1 cellular context compared by ENCODE assay signal in the genomic region with DNA sequence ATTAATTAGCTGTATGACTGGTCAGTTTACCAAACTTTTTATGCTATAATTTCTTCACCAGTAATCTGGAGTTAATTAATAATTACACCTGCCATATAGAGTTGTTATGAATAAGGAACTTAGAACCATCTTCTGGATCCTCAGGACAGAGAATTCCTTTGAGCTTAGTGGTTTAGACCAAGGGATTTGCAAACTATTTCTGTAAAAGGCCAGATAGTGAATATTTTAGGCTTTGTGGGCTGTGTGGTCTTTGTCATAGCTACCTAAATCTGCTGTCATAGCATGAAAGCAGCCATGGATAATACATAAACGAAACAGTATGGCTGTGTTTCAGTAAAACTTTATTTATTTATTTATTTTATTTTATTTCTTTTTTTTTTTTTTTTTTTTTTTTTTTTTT.
TF ChIP-seq lines count a peak whose summit lies in the region.

No MANE protein-coding gene starts in this region.

TF ChIP-seq in K562, 482 proteins besides CTCF, POLR2A, EP300 and RAD21:
- no peak for TF ChIP-seq STAT5A (IDR thresholded peaks at IDR 0.05; ENCODE audit: borderline replicate concordance, low read length)
- TF ChIP-seq, protein P1, sequence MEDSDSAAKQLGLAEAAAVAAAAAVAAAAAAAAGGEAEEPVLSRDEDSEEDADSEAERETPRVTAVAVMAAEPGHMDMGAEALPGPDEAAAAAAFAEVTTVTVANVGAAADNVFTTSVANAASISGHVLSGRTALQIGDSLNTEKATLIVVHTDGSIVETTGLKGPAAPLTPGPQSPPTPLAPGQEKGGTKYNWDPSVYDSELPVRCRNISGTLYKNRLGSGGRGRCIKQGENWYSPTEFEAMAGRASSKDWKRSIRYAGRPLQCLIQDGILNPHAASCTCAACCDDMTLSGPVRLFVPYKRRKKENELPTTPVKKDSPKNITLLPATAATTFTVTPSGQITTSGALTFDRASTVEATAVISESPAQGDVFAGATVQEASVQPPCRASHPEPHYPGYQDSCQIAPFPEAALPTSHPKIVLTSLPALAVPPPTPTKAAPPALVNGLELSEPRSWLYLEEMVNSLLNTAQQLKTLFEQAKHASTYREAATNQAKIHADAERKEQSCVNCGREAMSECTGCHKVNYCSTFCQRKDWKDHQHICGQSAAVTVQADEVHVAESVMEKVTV (CRISPR knock-in tag; IDR thresholded peaks at IDR 0.05) = no peak
- TF ChIP-seq RBFOX2 (IDR thresholded peaks at IDR 0.05; ENCODE audit: low read depth, low read length) = peak; percentile 43; the same call in 1 of the 2 replicates
- no peak for TF ChIP-seq PTTG1 (tag; IDR thresholded peaks at IDR 0.05; ENCODE audit: low read depth)
- TF ChIP-seq, protein P2, sequence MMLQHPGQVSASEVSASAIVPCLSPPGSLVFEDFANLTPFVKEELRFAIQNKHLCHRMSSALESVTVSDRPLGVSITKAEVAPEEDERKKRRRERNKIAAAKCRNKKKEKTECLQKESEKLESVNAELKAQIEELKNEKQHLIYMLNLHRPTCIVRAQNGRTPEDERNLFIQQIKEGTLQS (IDR thresholded peaks at IDR 0.05) = no peak
- TF ChIP-seq, protein P2 (CRISPR knock-in tag; conservative IDR thresholded peaks at IDR 0.05) = no peak
- TF ChIP-seq ILF3 (IDR thresholded peaks at IDR 0.05; ENCODE audit: borderline replicate concordance) = 0 out of 2 replicates have a peak, but pooled peaks have one; percentile 8
- no peak for TF ChIP-seq NFE2 (IDR thresholded peaks at IDR 0.05; ENCODE audit: low read depth)
